ENCODE assay signal across 12 cellular contexts in the genomic region with DNA sequence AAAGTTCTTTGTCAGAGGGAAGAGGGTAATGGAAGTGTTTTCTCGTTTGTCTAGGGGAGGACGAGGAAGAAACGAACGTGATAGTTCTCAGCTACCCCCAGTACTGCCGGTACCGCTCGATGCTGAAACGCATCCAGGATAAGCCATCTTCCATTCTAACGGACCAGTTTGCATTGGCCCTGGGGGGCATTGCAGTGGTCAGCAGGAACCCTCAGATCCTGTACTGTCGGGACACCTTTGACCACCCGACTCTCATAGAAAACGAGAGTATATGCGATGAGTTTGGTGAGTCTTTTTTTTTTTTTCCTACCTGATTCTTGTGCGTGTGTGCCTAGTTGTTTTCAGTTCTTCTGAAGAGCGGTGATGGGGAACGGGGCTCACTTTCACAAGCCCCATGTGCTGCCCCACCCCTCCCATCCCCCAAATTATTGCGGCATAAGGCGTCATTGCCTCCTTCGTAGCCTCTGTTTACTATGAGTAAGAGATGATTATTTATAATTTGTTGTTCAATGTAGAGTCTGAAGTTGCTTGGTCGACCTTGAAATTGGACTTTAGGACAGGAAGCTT.
DNase-seq lines count a peak whose midpoint lies in the region; ATAC-seq and TF ChIP-seq lines count a peak whose summit lies in the region.
"Had no signal": no experiment of that assay in that cellular context is flagged by ENCODE, and none has a peak within 500 bp of the region (broad histone marks: within the 10 kb centered on the region; RNA-seq: fewer than 3 reads in every experiment).

No MANE protein-coding gene starts in this region.

- CTCF ChIA-PET in OCI-LY7 (lab: Charles Lee; ENCODE audit: unreplicated experiment) = no interaction called here

- peaks cover 0 to 3% (median 1%) of the 10 kb centered on the region in 7 donors for H3K9me3 Mint-ChIP-seq in CD14-positive monocyte

- peak overlapping the region in 2 of 7 donors; percentile 68 to 89 for H3K27ac Mint-ChIP-seq in CD14-positive monocyte

- H3K36me3 ChIP-seq in OCI-LY7 (ENCODE audit: insufficient read depth, low read length) = peaks cover 53% of the 10 kb centered on the region
- H3K36me3 ChIP-seq: ovary had no signal

- H3K9me2 ChIP-seq in OCI-LY7 (ENCODE audit: insufficient read depth, low read length) = no peaks in the 10 kb centered on the region

- POLR2A ChIA-PET in OCI-LY7 (lab: Charles Lee) = interaction anchor here (0.5 to 6.4 kb wide), 11 partner anchors 10 to 1057 kb away, joined by 3 to 48 read pairs (median 4); no protein-coding TSS in a partner anchor

- H3K4me3 ChIP-seq in GM12875 (ENCODE audit: low read depth, low read length) (peak overlapping the region; percentile 44), OCI-LY7 (ENCODE audit: low read depth, low read length, poor library complexity, severe bottlenecking) (peak overlapping the region; percentile 65)
- H3K4me3 ChIP-seq: coronary artery, ovary had no signal

- ATAC-seq in HG02852 (IDR thresholded peaks at IDR 0.05; ENCODE audit: unreplicated experiment) = peak; percentile 77

- peaks cover 63% of the 10 kb centered on the region; the same call in 1 of the 2 replicates for H3K79me2 ChIP-seq in OCI-LY7 (ENCODE audit: insufficient read depth, low read depth, low read length)

- no peak overlapping the region for H3K4me3 Mint-ChIP-seq in CD14-positive monocyte

- no peaks in the 10 kb centered on the region for H3K27me3 Mint-ChIP-seq in CD14-positive monocyte (ENCODE audit: low read depth in 3 of 3)

- no peak for TF ChIP-seq CTCF in GM12875 (IDR thresholded peaks at IDR 0.05; ENCODE audit: borderline replicate concordance, insufficient read depth, low read depth, low read length)
- no peak for TF ChIP-seq CTCF in OCI-LY7 (conservative IDR thresholded peaks at IDR 0.05; ENCODE audit: low read length)
- no peak for TF ChIP-seq CTCF in CD14-positive monocyte (IDR thresholded peaks at IDR 0.05)

- peak overlapping the region; percentile 25; the same call in 1 of the 2 replicates for H2AFZ ChIP-seq in OCI-LY7 (ENCODE audit: low read length)

- H3K4me1 ChIP-seq in OCI-LY7 (ENCODE audit: insufficient read depth, low read length, poor library complexity, severe bottlenecking) = peaks cover 98% of the 10 kb centered on the region

- H3K9me3 ChIP-seq in OCI-LY7 (ENCODE audit: low read length) = no peaks in the 10 kb centered on the region
- H3K9me3 ChIP-seq: ovary had no signal

- DNase-seq in GM19238 (ENCODE audit: insufficient read length, low spot score) = peak; percentile 37
- peak; percentile 85 for DNase-seq in OCI-LY7 (ENCODE audit: low spot score)
- no peak for DNase-seq in CD14-positive monocyte (ENCODE audit: low spot score)
- no peak for DNase-seq in NCI-H1694 treated with DMSO at 0.1 percent for 48 hours (lab: John Stamatoyannopoulos, UW)
- no peak for DNase-seq in GDM1 (lab: John Stamatoyannopoulos, UW)
- DNase-seq in NCI-H2171 treated with DMSO at 0.1 percent for 48 hours (lab: John Stamatoyannopoulos, UW) = no peak
- DNase-seq: DMS53, ovary had no signal

- no peaks in the 10 kb centered on the region for H4K20me1 ChIP-seq in OCI-LY7 (ENCODE audit: insufficient read depth, low read length)

- H3K36me3 Mint-ChIP-seq in CD14-positive monocyte = peaks cover 32 to 35% of the 10 kb centered on the region in 2 donors

- BruUV-seq in OCI-LY7 (replicated peaks; lab: Mats Ljungman, UMichigan) = no TSS peak

- peaks cover 20% of the 10 kb centered on the region for H3K4me1 Mint-ChIP-seq in CD14-positive monocyte

- peak overlapping the region; percentile 83 for H3K27ac ChIP-seq in OCI-LY7 (ENCODE audit: low read depth, low read length, poor library complexity, severe bottlenecking)
- H3K27ac ChIP-seq: coronary artery, KMS-11, ovary had no signal

- H3K4me2 ChIP-seq in OCI-LY7 (ENCODE audit: low read length) = peak overlapping the region; percentile 86
- H3K4me2 ChIP-seq: KMS-11 had no signal

- intact Hi-C loops in OCI-LY7 (cut with micrococcal nuclease; ENCODE audit: unreplicated experiment) = loop anchor here (1.0 kb wide), 1 partner anchor 39 kb away; no protein-coding TSS in a partner anchor
- intact Hi-C loops in CD14-positive monocyte (cut with micrococcal nuclease) = no loop called here

Comparison
In these comparisons a context has a peak if more than half of its experiments do, and no peak if none do; other contexts are left out.
1. DNase-seq: peak in GM19238 (single experiment) and OCI-LY7 (single experiment); none in CD14-positive monocyte (single experiment), NCI-H1694 treated with DMSO at 0.1 percent for 48 hours (single experiment), GDM1 (single experiment) and NCI-H2171 treated with DMSO at 0.1 percent for 48 hours (single experiment).